ENCODE assay signal across 17 cellular contexts in the genomic region with DNA sequence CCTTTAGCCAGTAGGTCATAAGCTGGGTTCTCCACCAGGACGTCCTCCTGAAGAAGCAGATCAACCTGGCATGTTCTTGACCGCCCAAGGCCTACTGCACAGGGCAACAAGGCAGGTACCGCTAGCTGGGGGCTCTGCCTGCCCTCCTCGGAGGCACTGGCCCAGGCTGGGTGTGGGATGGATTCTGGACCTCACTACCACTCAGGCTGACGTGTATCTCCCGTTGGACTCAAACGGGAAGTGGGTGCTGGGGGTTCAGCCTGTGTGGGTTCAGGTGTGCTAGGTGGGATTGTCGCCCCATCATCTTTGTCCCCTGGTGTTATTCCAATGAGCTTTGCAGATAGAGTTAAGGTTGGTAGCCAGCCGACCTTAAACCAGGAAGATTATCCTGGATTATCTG.
"Had no signal": no experiment of that assay in that cellular context is flagged by ENCODE, and none has a peak within 500 bp of the region (broad histone marks: within the 10 kb centered on the region; RNA-seq: fewer than 3 reads in every experiment).

No MANE protein-coding gene starts in this region.

- DNase-seq: activated CD4-positive, alpha-beta memory T cell treated with anti-CD3 and anti-CD28 coated beads for 36 hours; activated CD4-positive, alpha-beta T cell treated with anti-CD3 and anti-CD28 coated beads, Interleukin-2, amount 10 ng/mL, durations not matched to agents 7 days and 5 days; activated CD8-positive, alpha-beta memory T cell treated with anti-CD3 and anti-CD28 coated beads for 24 hours; activated T-cell treated with anti-CD3 and anti-CD28 coated beads, Interleukin-2, amount 50 U/mL, for 48 hours; caudate nucleus; MG63; MV-4-11; NCI-H1092 treated with DMSO at 0.1 percent for 48 hours; NCI-H1417 treated with DMSO at 0.1 percent for 48 hours; NCI-H1694; NCI-H2029; NCI-H2107; NCI-H226; NCI-H510A; Peyer's patch; SHP77 treated with DMSO at 0.1 percent for 48 hours had no signal

- H3K27me3 ChIP-seq: breast epithelium, MG63, Peyer's patch had no signal

- H3K4me3 ChIP-seq: breast epithelium, MG63, Peyer's patch had no signal

- H3K27ac ChIP-seq: breast epithelium, Peyer's patch had no signal

- H3K9me3 ChIP-seq: breast epithelium, MG63, Peyer's patch had no signal

- H3K4me1 ChIP-seq: breast epithelium, Peyer's patch had no signal

- H3K36me3 ChIP-seq: breast epithelium, Peyer's patch had no signal
